ENCODE assay signal across 24 cellular contexts in the genomic region with DNA sequence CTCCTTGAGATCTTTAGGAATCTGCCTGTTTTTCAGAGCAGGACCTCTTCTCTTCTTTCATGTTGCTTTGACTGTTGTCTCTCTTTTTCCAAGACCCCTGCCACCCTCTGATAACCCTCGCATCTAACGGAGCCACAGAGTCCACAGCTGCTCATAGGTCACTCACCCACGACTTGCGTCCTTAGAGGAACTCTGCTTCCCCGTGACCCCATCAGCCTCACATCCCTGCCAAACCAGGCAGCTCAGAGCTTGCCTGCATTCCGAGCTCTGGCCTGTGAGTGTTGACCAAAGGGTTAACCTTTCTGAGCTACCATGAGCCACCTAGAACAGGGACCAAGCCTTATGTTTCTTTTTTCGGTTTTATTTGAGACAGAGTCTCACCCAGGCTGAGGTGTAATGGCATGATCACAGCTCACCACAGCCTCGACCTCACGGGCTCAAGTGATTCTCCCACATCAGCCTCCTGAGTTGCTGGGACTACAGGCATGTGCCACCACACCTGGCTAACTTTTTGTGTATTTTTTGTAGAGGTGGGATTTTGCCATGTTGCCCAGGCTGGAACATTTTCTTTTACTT.
"Had no signal": no experiment of that assay in that cellular context is flagged by ENCODE, and none has a peak within 500 bp of the region (broad histone marks: within the 10 kb centered on the region; RNA-seq: fewer than 3 reads in every experiment).

No MANE protein-coding gene starts in this region.

- H3K9me3 ChIP-seq: esophagus squamous epithelium, gastroesophageal sphincter, left lung, lower lobe of right lung, ovary, tibial artery, upper lobe of left lung, uterus had no signal

- ATAC-seq: effector memory CD8-positive, alpha-beta T cell; gastroesophageal sphincter; left lung; lower lobe of right lung; stimulated activated effector memory CD8-positive, alpha-beta T cell treated with anti-CD3 and anti-CD28 coated beads, Interleukin-12 subunit alpha, Interleukin-12 subunit beta, amount 100 ng/mL, for 72 hours; stimulated activated naive CD8-positive, alpha-beta T cell treated with anti-CD3 and anti-CD28 coated beads, Interleukin-15, Interleukin-2, amounts not matched to agents 100 U/mL and 50 U/mL, for 24 hours had no signal

- H3K27ac ChIP-seq: esophagus squamous epithelium, gastroesophageal sphincter, left lung, lower lobe of right lung, ovary, tibial artery, upper lobe of left lung, uterus had no signal

- H3K4me3 Mint-ChIP-seq: effector memory CD8-positive, alpha-beta T cell; memory B cell; mesothelial cell of epicardium; naive B cell; neural crest cell; stimulated activated effector memory CD8-positive, alpha-beta T cell treated with anti-CD3 and anti-CD28 coated beads, Interleukin-12 subunit alpha, Interleukin-12 subunit beta, amount 100 ng/mL, for 72 hours had no signal

- H3K27me3 ChIP-seq: esophagus squamous epithelium, gastroesophageal sphincter, left lung, ovary, tibial artery, upper lobe of left lung, uterus had no signal

- H3K36me3 ChIP-seq: esophagus squamous epithelium, gastroesophageal sphincter, left lung, lower lobe of right lung, ovary, tibial artery, upper lobe of left lung, uterus had no signal

- H3K36me3 Mint-ChIP-seq: memory B cell; mesothelial cell of epicardium; naive B cell; stimulated activated effector memory CD8-positive, alpha-beta T cell treated with anti-CD3 and anti-CD28 coated beads, Interleukin-12 subunit alpha, Interleukin-12 subunit beta, amount 100 ng/mL, for 72 hours had no signal

- H3K9me3 Mint-ChIP-seq: effector memory CD8-positive, alpha-beta T cell; memory B cell; mesothelial cell of epicardium; naive B cell; neural crest cell; stimulated activated effector memory CD8-positive, alpha-beta T cell treated with anti-CD3 and anti-CD28 coated beads, Interleukin-12 subunit alpha, Interleukin-12 subunit beta, amount 100 ng/mL, for 72 hours had no signal

- DNase-seq: effector memory CD8-positive, alpha-beta T cell; esophagus squamous epithelium; foreskin fibroblast; glutamatergic neuron; islet precursor cell; left lung; lower lobe of right lung; naive B cell; nucleus accumbens; ovary; right cardiac atrium; stimulated activated CD4-positive, alpha-beta T cell treated with anti-CD3 and anti-CD28 coated beads, Interleukin-4, amount 100 ng/mL, for 1 hour; stimulated activated CD8-positive, alpha-beta memory T cell treated with anti-CD3 and anti-CD28 coated beads, Interleukin-4, amount 100 ng/mL, for 48 hours; stimulated activated naive CD8-positive, alpha-beta T cell treated with anti-CD3 and anti-CD28 coated beads, Interleukin-15, Interleukin-2, amounts not matched to agents 100 U/mL and 50 U/mL, for 24 hours; tibial artery; upper lobe of left lung; uterus had no signal

- H3K27ac Mint-ChIP-seq: effector memory CD8-positive, alpha-beta T cell; memory B cell; mesothelial cell of epicardium; progenitor cell of endocrine pancreas; stimulated activated effector memory CD8-positive, alpha-beta T cell treated with anti-CD3 and anti-CD28 coated beads, Interleukin-12 subunit alpha, Interleukin-12 subunit beta, amount 100 ng/mL, for 72 hours had no signal

- H3K4me3 ChIP-seq: esophagus squamous epithelium, gastroesophageal sphincter, left lung, lower lobe of right lung, ovary, smooth muscle cell, tibial artery, upper lobe of left lung, uterus had no signal

- H3K4me1 Mint-ChIP-seq: memory B cell; naive B cell; stimulated activated effector memory CD8-positive, alpha-beta T cell treated with anti-CD3 and anti-CD28 coated beads, Interleukin-12 subunit alpha, Interleukin-12 subunit beta, amount 100 ng/mL, for 72 hours had no signal

- H3K4me1 ChIP-seq: left lung, lower lobe of right lung, uterus had no signal
